In genomic region chr17:40671282-40671681, GRCh38 we compare ENCODE assay signal across 22 cellular contexts. TPM values are rescaled to one million over a fixed set of nuclear protein-coding genes. Genes with fewer than 3 reads are reported as not detected.
DNase-seq lines count a peak whose midpoint lies in the region; ATAC-seq, FAIRE-seq and TF ChIP-seq lines count a peak whose summit lies in the region.
"Had no signal": no experiment of that assay in that cellular context is flagged by ENCODE, and none has a peak within 500 bp of the region (broad histone marks: within the 10 kb centered on the region; RNA-seq: fewer than 3 reads in every experiment).

No MANE protein-coding gene starts in this region.

- H2AFZ ChIP-seq in HepG2 (ENCODE audit: low read length) (no peak overlapping the region), neural progenitor cell (replicated peaks) (peak overlapping the region; percentile 47)

- in situ Hi-C loops in HepG2 (cut with HindIII; ENCODE audit: extremely low pct_ligation_motif_present, low pct_unique_long_range_greater_than_20kb), result no loop called here

- no peak overlapping the region for H3K27ac Mint-ChIP-seq in neural progenitor cell
- H3K27ac Mint-ChIP-seq in activated naive CD4-positive, alpha-beta T cell treated with anti-CD3 and anti-CD28 coated beads, Interleukin-2, amount 10 ng/mL, durations not matched to agents 7 days and 5 days, result no peak overlapping the region
- H3K27ac Mint-ChIP-seq: CD8-positive, alpha-beta memory T cell had no signal

- CTCF ChIA-PET in HepG2 (lab: Yijun Ruan, JAX; ENCODE audit: low intra/inter-chr PET ratio, low total read pairs), result no interaction called here
- CTCF ChIA-PET in activated naive CD4-positive, alpha-beta T cell treated with anti-CD3 and anti-CD28 coated beads, Interleukin-2, amount 10 ng/mL, durations not matched to agents 7 days and 5 days (lab: Charles Lee), result no interaction called here

- peak; percentile 33 to 35 for TF ChIP-seq RAD21 in liver (IDR thresholded peaks at IDR 0.05)
- no peak for TF ChIP-seq RAD21 in HepG2 (CRISPR knock-in tag; IDR thresholded peaks at IDR 0.05)

- ATAC-seq in HepG2 (no peak), left colon (no peak), GM21381 (IDR thresholded peaks at IDR 0.05; ENCODE audit: unreplicated experiment) (no peak)
- ATAC-seq: GM12878, Right ventricle myocardium inferior had no signal

- H3K79me2 ChIP-seq in HepG2 (ENCODE audit: insufficient read depth, low read length), result no peaks in the 10 kb centered on the region
- no peaks in the 10 kb centered on the region for H3K79me2 ChIP-seq in neural progenitor cell (ENCODE audit: low read depth)

- TF ChIP-seq CTCF in liver (IDR thresholded peaks at IDR 0.05; ENCODE audit: low read depth, low read length, missing input control) (no peak), HepG2 (CRISPR knock-in tag; IDR thresholded peaks at IDR 0.05) (no peak), bronchial epithelial cell (IDR thresholded peaks at IDR 0.05; ENCODE audit: insufficient read depth, low read length, severe bottlenecking) (no peak), neural progenitor cell (IDR thresholded peaks at IDR 0.05) (no peak)

- no peaks in the 10 kb centered on the region for H3K9me3 Mint-ChIP-seq in neural progenitor cell
- no peaks in the 10 kb centered on the region for H3K9me3 Mint-ChIP-seq in activated naive CD4-positive, alpha-beta T cell treated with anti-CD3 and anti-CD28 coated beads, Interleukin-2, amount 10 ng/mL, durations not matched to agents 7 days and 5 days
- H3K9me3 Mint-ChIP-seq: CD8-positive, alpha-beta memory T cell had no signal

- TF ChIP-seq EP300 in HepG2 (IDR thresholded peaks at IDR 0.05; ENCODE audit: low read depth in 2 of 2, low read length in 2 of 2) (no peak), HepG2 (CRISPR knock-in tag; IDR thresholded peaks at IDR 0.05; ENCODE audit: borderline replicate concordance) (no peak)

- peaks cover 2% of the 10 kb centered on the region for H3K27me3 Mint-ChIP-seq in neural progenitor cell (ENCODE audit: insufficient read depth, low read depth)
- peaks cover 44% of the 10 kb centered on the region for H3K27me3 Mint-ChIP-seq in activated naive CD4-positive, alpha-beta T cell treated with anti-CD3 and anti-CD28 coated beads, Interleukin-2, amount 10 ng/mL, durations not matched to agents 7 days and 5 days

- no peak overlapping the region for H3K4me2 ChIP-seq in HepG2 (ENCODE audit: low read depth, low read length)
- no peak overlapping the region for H3K4me2 ChIP-seq in neural progenitor cell
- H3K4me2 ChIP-seq: BLaER1 treated with 17β-estradiol and CSF1 and Interleukin-3, amounts not matched to agents 10 nM and 100 nM had no signal

- POLR2A ChIA-PET in HepG2 (lab: Yijun Ruan, JAX), result no interaction called here

- H3K36me3 Mint-ChIP-seq in neural progenitor cell, result no peaks in the 10 kb centered on the region
- no peaks in the 10 kb centered on the region for H3K36me3 Mint-ChIP-seq in activated naive CD4-positive, alpha-beta T cell treated with anti-CD3 and anti-CD28 coated beads, Interleukin-2, amount 10 ng/mL, durations not matched to agents 7 days and 5 days
- H3K36me3 Mint-ChIP-seq: CD8-positive, alpha-beta memory T cell had no signal

- no peak for TF ChIP-seq POLR2A in HepG2 (IDR thresholded peaks at IDR 0.05; ENCODE audit: insufficient read depth in 1 of 2, low read depth in 2 of 2, low read length in 2 of 2)

- FAIRE-seq in HepG2 (lab: Jason Lieb, UNC) (no peak), bronchial epithelial cell (lab: Jason Lieb, UNC) (peak; percentile 90)
- FAIRE-seq: A204.1, GM12878 had no signal

- no peaks in the 10 kb centered on the region for H3F3A ChIP-seq in neural progenitor cell (ENCODE audit: low read depth)

- no peaks in the 10 kb centered on the region for H3K36me3 ChIP-seq in liver (ENCODE audit: control insufficient read depth in 4 of 4, insufficient read depth in 3 of 4, low read depth in 1 of 4, low read length in 3 of 4)
- no peaks in the 10 kb centered on the region for H3K36me3 ChIP-seq in HepG2 (replicated peaks in 1 of 2; ENCODE audit: control insufficient read depth in 1 of 2, insufficient read depth in 2 of 2, low read length in 2 of 2)
- no peaks in the 10 kb centered on the region for H3K36me3 ChIP-seq in bronchial epithelial cell (ENCODE audit: control insufficient read depth, insufficient read depth, low read length)
- H3K36me3 ChIP-seq in neural progenitor cell, result no peaks in the 10 kb centered on the region
- H3K36me3 ChIP-seq: BLaER1 treated with 17β-estradiol and CSF1 and Interleukin-3, amounts not matched to agents 10 nM and 100 nM; Peyer's patch had no signal

- H3K4me1 ChIP-seq in liver (ENCODE audit: control insufficient read depth in 4 of 4, insufficient read depth in 4 of 4, low read length in 3 of 4) (peaks cover 0 to 7% (median 4%) of the 10 kb centered on the region in 4 donors), HepG2 (ENCODE audit: insufficient read depth, low read length) (peaks cover 6% of the 10 kb centered on the region), neural progenitor cell (no peaks in the 10 kb centered on the region)
- H3K4me1 ChIP-seq: Peyer's patch had no signal

- WGBS in liver, result 39% methylated on average over 4 of the region's 4 CpGs
- WGBS in HepG2 (ENCODE audit: low lambda C conversion rate), result 10% methylated on average over 4 of the region's 4 CpGs

- DNase-seq in HepG2 (ENCODE audit: low spot score), result no peak
- DNase-seq in bronchial epithelial cell (ENCODE audit: low read depth), result no peak
- DNase-seq in neural progenitor cell (ENCODE audit: low spot score), result no peak
- no peak for DNase-seq in activated naive CD4-positive, alpha-beta T cell treated with anti-CD3 and anti-CD28 coated beads, Interleukin-2, amount 10 ng/mL, durations not matched to agents 7 days and 5 days
- no peak for DNase-seq in left colon
- DNase-seq: CD8-positive, alpha-beta memory T cell; DND-41; GDM1; IMR-90; Kasumi-1; NCI-H1105; NCI-H187; NCI-H446; NCI-H748 treated with DMSO at 0.1 percent for 48 hours; Peyer's patch had no signal

- no peak overlapping the region for H3K9ac ChIP-seq in liver (ENCODE audit: low read depth in 1 of 2, low read length in 2 of 2)
- no peak overlapping the region for H3K9ac ChIP-seq in HepG2 (ENCODE audit: insufficient read depth, low read depth, low read length)
- H3K9ac ChIP-seq in neural progenitor cell, result no peak overlapping the region
- H3K9ac ChIP-seq: BLaER1 treated with 17β-estradiol and CSF1 and Interleukin-3, amounts not matched to agents 10 nM and 100 nM had no signal

- intact Hi-C loops in HepG2 (cut with micrococcal nuclease; ENCODE audit: unreplicated experiment), result no loop called here
- intact Hi-C loops in left colon (cut with DNase I, micrococcal nuclease), result no loop called here

- H3K4me3 Mint-ChIP-seq in neural progenitor cell, result no peak overlapping the region
- no peak overlapping the region for H3K4me3 Mint-ChIP-seq in activated naive CD4-positive, alpha-beta T cell treated with anti-CD3 and anti-CD28 coated beads, Interleukin-2, amount 10 ng/mL, durations not matched to agents 7 days and 5 days
- H3K4me3 Mint-ChIP-seq: CD8-positive, alpha-beta memory T cell had no signal

- BruUV-seq in HepG2 (replicated peaks; lab: Mats Ljungman, UMichigan), result no TSS peak

- H3K4me3 ChIP-seq in liver (ENCODE audit: low read depth in 1 of 3, low read length in 3 of 3) (no peak overlapping the region), HepG2 (replicated peaks in 1 of 3; ENCODE audit: insufficient read depth in 1 of 3, low read depth in 2 of 3, low read length in 3 of 3) (no peak overlapping the region), bronchial epithelial cell (ENCODE audit: low read depth, low read length) (no peak overlapping the region), neural progenitor cell (no peak overlapping the region)
- H3K4me3 ChIP-seq: BLaER1 treated with 17β-estradiol and CSF1 and Interleukin-3, amounts not matched to agents 10 nM and 100 nM; GM12878; Peyer's patch had no signal

- H3K4me1 Mint-ChIP-seq in neural progenitor cell, result peaks cover 2% of the 10 kb centered on the region
- no peaks in the 10 kb centered on the region for H3K4me1 Mint-ChIP-seq in activated naive CD4-positive, alpha-beta T cell treated with anti-CD3 and anti-CD28 coated beads, Interleukin-2, amount 10 ng/mL, durations not matched to agents 7 days and 5 days
- H3K4me1 Mint-ChIP-seq: CD8-positive, alpha-beta memory T cell had no signal

- H3K27me3 ChIP-seq in liver (ENCODE audit: control insufficient read depth in 4 of 4, insufficient read depth in 4 of 4, low read length in 3 of 4) (no peaks in the 10 kb centered on the region), HepG2 (ENCODE audit: control insufficient read depth in 1 of 2, insufficient read depth in 2 of 2, low read length in 2 of 2) (peaks cover 0 to 16% of the 10 kb centered on the region in 2 experiments; a peak in 2 of 5 replicates), bronchial epithelial cell (ENCODE audit: control insufficient read depth, insufficient read depth, low read length) (peaks cover 8% of the 10 kb centered on the region), neural progenitor cell (peaks cover 10% of the 10 kb centered on the region)
- H3K27me3 ChIP-seq: BLaER1 treated with 17β-estradiol and CSF1 and Interleukin-3, amounts not matched to agents 10 nM and 100 nM; Peyer's patch had no signal

- no peaks in the 10 kb centered on the region for H3K9me3 ChIP-seq in liver (ENCODE audit: control insufficient read depth in 4 of 4, low read length in 3 of 4)
- H3K9me3 ChIP-seq in HepG2 (ENCODE audit: low read length), result no peaks in the 10 kb centered on the region
- no peaks in the 10 kb centered on the region for H3K9me3 ChIP-seq in neural progenitor cell (ENCODE audit: low read depth)
- H3K9me3 ChIP-seq: BLaER1 treated with 17β-estradiol and CSF1 and Interleukin-3, amounts not matched to agents 10 nM and 100 nM; Peyer's patch had no signal

- H4K20me1 ChIP-seq in HepG2 (ENCODE audit: insufficient read depth, low read length), result no peaks in the 10 kb centered on the region
- H4K20me1 ChIP-seq in neural progenitor cell (ENCODE audit: low read depth), result no peaks in the 10 kb centered on the region
- H4K20me1 ChIP-seq: BLaER1 treated with 17β-estradiol and CSF1 and Interleukin-3, amounts not matched to agents 10 nM and 100 nM had no signal

- H3K27ac ChIP-seq in liver (ENCODE audit: low read depth in 1 of 2, low read length in 2 of 2), result no peak overlapping the region
- no peak overlapping the region for H3K27ac ChIP-seq in HepG2 (ENCODE audit: extremely low read length, insufficient read depth, low read length)
- H3K27ac ChIP-seq in neural progenitor cell, result no peak overlapping the region
- H3K27ac ChIP-seq: BLaER1 treated with 17β-estradiol and CSF1 and Interleukin-3, amounts not matched to agents 10 nM and 100 nM; Peyer's patch had no signal

RNA-seq across cellular contexts. Expression of gene KRT222, which starts 6.3 kb away (rescaled TPM):
- total RNA-seq in liver (1 to 10 TPM; 2.7 to 5.6 TPM), HepG2 (2016; rRNA removed; fragmentation: Illumina TruSeq; extraction: Trizol) (not detected in 2 replicates), bronchial epithelial cell (not detected in 2 replicates), neural progenitor cell (ENCODE audit: low replicate concordance) (0.39 and 2.8 TPM in 2 replicates), left colon (under 1 TPM; 0.27 to 0.67 TPM)
- polyA plus RNA-seq in liver (1 to 10 TPM; 1.9 to 3.1 TPM), HepG2 (2011; rRNA removed) (not detected in 2 replicates)
- not detected in 2 replicates for total RNA-seq in HepG2 (2016; cell fraction: cytosol; rRNA removed; fragmentation: Illumina TruSeq; extraction: Trizol; ENCODE audit: low read depth)
- total RNA-seq in HepG2 (2016; cell fraction: insoluble cytoplasmic fraction; rRNA removed; fragmentation: Illumina TruSeq; extraction: Trizol), result not detected in 2 replicates
- total RNA-seq in HepG2 (2016; cell fraction: membrane; rRNA removed; fragmentation: Illumina TruSeq; extraction: Trizol), result not detected in 2 replicates
- total RNA-seq in HepG2 (2016; cell fraction: nucleus; rRNA removed; fragmentation: Illumina TruSeq; extraction: Trizol), result not detected in 2 replicates
- polyA plus RNA-seq in HepG2 (2011; cell fraction: cytosol; rRNA removed), result not detected in 2 replicates
- polyA plus RNA-seq in HepG2 (2011; cell fraction: nucleus; rRNA removed), result not detected in 2 replicates
- not detected in 2 replicates for polyA plus RNA-seq in HepG2 (2012)
- polyA plus RNA-seq in HepG2 (2016; cell fraction: cytosol; fragmentation: Illumina TruSeq; extraction: Trizol; ENCODE audit: low read depth), result not detected in 2 replicates
- not detected in 2 replicates for polyA plus RNA-seq in HepG2 (2016; cell fraction: insoluble cytoplasmic fraction; fragmentation: Illumina TruSeq; extraction: Trizol; ENCODE audit: low read depth)
- polyA plus RNA-seq in HepG2 (2016; cell fraction: membrane; fragmentation: Illumina TruSeq; extraction: Trizol; ENCODE audit: low read depth), result not detected in 2 replicates
- not detected in 2 replicates for polyA plus RNA-seq in HepG2 (2016; cell fraction: nucleus; fragmentation: Illumina TruSeq; extraction: Trizol; ENCODE audit: insufficient read depth, low read depth)
- not detected in 2 replicates for polyA minus RNA-seq in HepG2 (2011; rRNA and poly(A)+ RNA removed; ENCODE audit: low replicate concordance)
- polyA minus RNA-seq in HepG2 (2011; cell fraction: cytosol; rRNA and poly(A)+ RNA removed), result not detected in 2 replicates
- polyA minus RNA-seq in HepG2 (2011; cell fraction: nucleus; rRNA and poly(A)+ RNA removed), result not detected in 2 replicates
- total RNA-seq: CD8-positive, alpha-beta memory T cell; IMR-90 had no signal
- polyA plus RNA-seq: CD8-positive, alpha-beta memory T cell; IMR-90 had no signal

RNA-seq across cellular contexts. Expression of gene SMARCE1, which starts 23.7 kb away (rescaled TPM):
- total RNA-seq in liver (10 to 100 TPM; 33.8 to 38.9 TPM), HepG2 (2016; rRNA removed; fragmentation: Illumina TruSeq; extraction: Trizol) (127 and 168 TPM in 2 replicates), bronchial epithelial cell (49.2 and 75.5 TPM in 2 replicates), neural progenitor cell (ENCODE audit: low replicate concordance) (179 and 237 TPM in 2 replicates), left colon (10 to 100 TPM; 74.5 to 76.4 TPM)
- polyA plus RNA-seq in liver (10 to 100 TPM; 25.0 to 40.8 TPM), HepG2 (2011; rRNA removed) (34.6 and 43.5 TPM in 2 replicates)
- 29.3 and 32.5 TPM in 2 replicates for total RNA-seq in HepG2 (2016; cell fraction: cytosol; rRNA removed; fragmentation: Illumina TruSeq; extraction: Trizol; ENCODE audit: low read depth)
- 131 and 158 TPM in 2 replicates for total RNA-seq in HepG2 (2016; cell fraction: insoluble cytoplasmic fraction; rRNA removed; fragmentation: Illumina TruSeq; extraction: Trizol)
- total RNA-seq in HepG2 (2016; cell fraction: membrane; rRNA removed; fragmentation: Illumina TruSeq; extraction: Trizol), result 43.0 and 52.4 TPM in 2 replicates
- 127 and 130 TPM in 2 replicates for total RNA-seq in HepG2 (2016; cell fraction: nucleus; rRNA removed; fragmentation: Illumina TruSeq; extraction: Trizol)
- 18.5 and 25.3 TPM in 2 replicates for polyA plus RNA-seq in HepG2 (2011; cell fraction: cytosol; rRNA removed)
- polyA plus RNA-seq in HepG2 (2011; cell fraction: nucleus; rRNA removed), result 28.3 and 35.1 TPM in 2 replicates
- 73.1 and 98.6 TPM in 2 replicates for polyA plus RNA-seq in HepG2 (2012)
- polyA plus RNA-seq in HepG2 (2016; cell fraction: cytosol; fragmentation: Illumina TruSeq; extraction: Trizol; ENCODE audit: low read depth), result 23.9 and 24.7 TPM in 2 replicates
- 212 and 228 TPM in 2 replicates for polyA plus RNA-seq in HepG2 (2016; cell fraction: insoluble cytoplasmic fraction; fragmentation: Illumina TruSeq; extraction: Trizol; ENCODE audit: low read depth)
- 29.4 and 33.5 TPM in 2 replicates for polyA plus RNA-seq in HepG2 (2016; cell fraction: membrane; fragmentation: Illumina TruSeq; extraction: Trizol; ENCODE audit: low read depth)
- 131 and 136 TPM in 2 replicates for polyA plus RNA-seq in HepG2 (2016; cell fraction: nucleus; fragmentation: Illumina TruSeq; extraction: Trizol; ENCODE audit: insufficient read depth, low read depth)
- polyA minus RNA-seq in HepG2 (2011; rRNA and poly(A)+ RNA removed; ENCODE audit: low replicate concordance), result 17.7 and 44.6 TPM in 2 replicates
- 18.0 and 20.6 TPM in 2 replicates for polyA minus RNA-seq in HepG2 (2011; cell fraction: cytosol; rRNA and poly(A)+ RNA removed)
- 170 and 179 TPM in 2 replicates for polyA minus RNA-seq in HepG2 (2011; cell fraction: nucleus; rRNA and poly(A)+ RNA removed)

RNA-seq across cellular contexts. Expression of gene KRT24, which starts 32.3 kb away (rescaled TPM):
- total RNA-seq in liver (not detected), HepG2 (2016; rRNA removed; fragmentation: Illumina TruSeq; extraction: Trizol) (not detected in 2 replicates), bronchial epithelial cell (1.6 and 9.1 TPM in 2 replicates), neural progenitor cell (ENCODE audit: low replicate concordance) (not detected in 2 replicates), left colon (1 to 10 TPM in 1 of 2 donors, under 1 TPM in 1; 0.46 to 1.3 TPM)
- polyA plus RNA-seq in liver (not detected), HepG2 (2011; rRNA removed) (not detected in 2 replicates)
- not detected in 2 replicates for total RNA-seq in HepG2 (2016; cell fraction: cytosol; rRNA removed; fragmentation: Illumina TruSeq; extraction: Trizol; ENCODE audit: low read depth)
- not detected in 2 replicates for total RNA-seq in HepG2 (2016; cell fraction: insoluble cytoplasmic fraction; rRNA removed; fragmentation: Illumina TruSeq; extraction: Trizol)
- not detected in 2 replicates for total RNA-seq in HepG2 (2016; cell fraction: membrane; rRNA removed; fragmentation: Illumina TruSeq; extraction: Trizol)
- not detected in 2 replicates for total RNA-seq in HepG2 (2016; cell fraction: nucleus; rRNA removed; fragmentation: Illumina TruSeq; extraction: Trizol)
- polyA plus RNA-seq in HepG2 (2011; cell fraction: cytosol; rRNA removed), result not detected in 2 replicates
- polyA plus RNA-seq in HepG2 (2011; cell fraction: nucleus; rRNA removed), result not detected in 2 replicates
- not detected in 2 replicates for polyA plus RNA-seq in HepG2 (2012)
- polyA plus RNA-seq in HepG2 (2016; cell fraction: cytosol; fragmentation: Illumina TruSeq; extraction: Trizol; ENCODE audit: low read depth), result not detected in 2 replicates
- polyA plus RNA-seq in HepG2 (2016; cell fraction: insoluble cytoplasmic fraction; fragmentation: Illumina TruSeq; extraction: Trizol; ENCODE audit: low read depth), result not detected in 2 replicates
- polyA plus RNA-seq in HepG2 (2016; cell fraction: membrane; fragmentation: Illumina TruSeq; extraction: Trizol; ENCODE audit: low read depth), result not detected in 2 replicates
- not detected in 2 replicates for polyA plus RNA-seq in HepG2 (2016; cell fraction: nucleus; fragmentation: Illumina TruSeq; extraction: Trizol; ENCODE audit: insufficient read depth, low read depth)
- not detected in 2 replicates for polyA minus RNA-seq in HepG2 (2011; rRNA and poly(A)+ RNA removed; ENCODE audit: low replicate concordance)
- not detected in 2 replicates for polyA minus RNA-seq in HepG2 (2011; cell fraction: cytosol; rRNA and poly(A)+ RNA removed)
- not detected in 2 replicates for polyA minus RNA-seq in HepG2 (2011; cell fraction: nucleus; rRNA and poly(A)+ RNA removed)
- total RNA-seq: CD8-positive, alpha-beta memory T cell; GM12878; H4; IMR-90; Right ventricle myocardium inferior had no signal
- polyA plus RNA-seq: CD8-positive, alpha-beta memory T cell; GM12878; IMR-90 had no signal
